In genomic region chr10:52740913-52741675, GRCh38 we compare ENCODE assay signal across 9 cellular contexts. TPM values are rescaled to one million over a fixed set of nuclear protein-coding genes. Genes with fewer than 3 reads are reported as not detected.
DNase-seq lines count a peak whose midpoint lies in the region; ATAC-seq, FAIRE-seq and TF ChIP-seq lines count a peak whose summit lies in the region.
"Had no signal": no experiment of that assay in that cellular context is flagged by ENCODE, and none has a peak within 500 bp of the region (broad histone marks: within the 10 kb centered on the region; RNA-seq: fewer than 3 reads in every experiment).

No MANE protein-coding gene starts in this region.

- TF ChIP-seq CTCF in 22Rv1 (IDR thresholded peaks at IDR 0.05) (peak; percentile 90), GM06990 (IDR thresholded peaks at IDR 0.05; ENCODE audit: insufficient read depth, low read length, poor library complexity, severe bottlenecking) (peak; percentile 88), astrocyte (IDR thresholded peaks at IDR 0.05; ENCODE audit: insufficient read depth, low read depth, low read length) (peak; percentile 74), keratinocyte (optimal IDR thresholded peaks at IDR 0.05 in 1 of 3, IDR thresholded peaks at IDR 0.05 in 1 of 3, conservative IDR thresholded peaks at IDR 0.05 in 1 of 3; ENCODE audit: extremely low read depth in 1 of 3, insufficient read depth in 2 of 3, low read length in 3 of 3) (peak; percentile 80 to 96 (median 92))

- H3K4me2 ChIP-seq in astrocyte (ENCODE audit: low read length) (no peak overlapping the region), keratinocyte (ENCODE audit: control insufficient read depth, extremely low read depth, insufficient read depth, low read depth, low read length) (no peak overlapping the region)

- H3K4me3 ChIP-seq in GM06990 (replicated peaks; ENCODE audit: low read depth, low read length) = no peak overlapping the region
- H3K4me3 ChIP-seq in astrocyte (ENCODE audit: insufficient read depth, low read depth, low read length) = no peak overlapping the region
- H3K4me3 ChIP-seq in keratinocyte (ENCODE audit: control insufficient read depth in 2 of 3, extremely low read depth in 1 of 3, insufficient read depth in 2 of 3, low read depth in 1 of 3, low read length in 3 of 3) = no peak overlapping the region

- no peak for DNase-seq in GM06990 (ENCODE audit: extremely low read depth, insufficient read length)
- DNase-seq in NCI-H69 (lab: John Stamatoyannopoulos, UW) = peak; percentile 23
- DNase-seq in astrocyte (ENCODE audit: low read depth) = no peak
- DNase-seq in keratinocyte (ENCODE audit: low read depth, low spot score) = no peak
- peak; percentile 72 for DNase-seq in stimulated activated CD8-positive, alpha-beta memory T cell treated with anti-CD3 and anti-CD28 coated beads, Interleukin-4, amount 100 ng/mL, for 48 hours

- H3K79me2 ChIP-seq in astrocyte (ENCODE audit: insufficient read depth, low read length) = no peaks in the 10 kb centered on the region
- no peaks in the 10 kb centered on the region for H3K79me2 ChIP-seq in keratinocyte (ENCODE audit: control insufficient read depth, insufficient read depth, low read length)

- H3K9me3 ChIP-seq in astrocyte (ENCODE audit: insufficient read depth, low read depth, low read length) (no peaks in the 10 kb centered on the region), keratinocyte (ENCODE audit: control insufficient read depth, low read depth, low read length) (no peaks in the 10 kb centered on the region)

- no peaks in the 10 kb centered on the region for H4K20me1 ChIP-seq in astrocyte (ENCODE audit: insufficient read depth, low read length)
- H4K20me1 ChIP-seq in keratinocyte (ENCODE audit: control insufficient read depth, extremely low read depth, insufficient read depth, low read length) = no peaks in the 10 kb centered on the region

- FAIRE-seq in astrocyte (lab: Jason Lieb, UNC) = no peak
- peak; percentile 29 for FAIRE-seq in keratinocyte (lab: Jason Lieb, UNC)

- H3K27me3 ChIP-seq in GM06990 (replicated peaks; ENCODE audit: control insufficient read depth, insufficient read depth, low read length) = no peaks in the 10 kb centered on the region; the same call in 1 of the 2 replicates
- H3K27me3 ChIP-seq in astrocyte (ENCODE audit: insufficient read depth, low read length) = no peaks in the 10 kb centered on the region
- no peaks in the 10 kb centered on the region for H3K27me3 ChIP-seq in keratinocyte (ENCODE audit: control insufficient read depth, extremely low read depth, insufficient read depth, low read length)

- H3K4me1 Mint-ChIP-seq in astrocyte (ENCODE audit: low read depth, unreplicated experiment) = peaks cover 2% of the 10 kb centered on the region

- H3K9ac ChIP-seq in astrocyte (ENCODE audit: low read length) (no peak overlapping the region), keratinocyte (ENCODE audit: control insufficient read depth, extremely low read depth, insufficient read depth, low read length) (no peak overlapping the region)

- H3K4me1 ChIP-seq in astrocyte (ENCODE audit: insufficient read depth, low read length) (no peaks in the 10 kb centered on the region), keratinocyte (ENCODE audit: control insufficient read depth, extremely low read depth, insufficient read depth, low read length) (no peaks in the 10 kb centered on the region)

- H3K27me3 Mint-ChIP-seq in astrocyte (ENCODE audit: low read depth, unreplicated experiment) = no peaks in the 10 kb centered on the region

- no peak overlapping the region for H3K4me3 Mint-ChIP-seq in astrocyte (ENCODE audit: unreplicated experiment)

- H3K27ac Mint-ChIP-seq in astrocyte (ENCODE audit: unreplicated experiment) = no peak overlapping the region

- H3K9me3 Mint-ChIP-seq in astrocyte (ENCODE audit: unreplicated experiment) = no peaks in the 10 kb centered on the region

- H3K27ac ChIP-seq in 22Rv1 (no peak overlapping the region), astrocyte (ENCODE audit: low read depth, low read length) (no peak overlapping the region), keratinocyte (ENCODE audit: control insufficient read depth, insufficient read depth, low read length) (no peak overlapping the region)
- H3K27ac ChIP-seq: epithelial cell of prostate had no signal

- dilution Hi-C loops in keratinocyte (cut with MboI; ENCODE audit: extremely low pct_ligation_motif_present, low sequenced_read_pairs) = no loop called here

- H2AFZ ChIP-seq in astrocyte (ENCODE audit: low read depth, low read length) = no peak overlapping the region
- no peak overlapping the region for H2AFZ ChIP-seq in keratinocyte (ENCODE audit: control insufficient read depth, low read length)

- peak; percentile 60 for ATAC-seq in HG02678 (IDR thresholded peaks at IDR 0.05; ENCODE audit: unreplicated experiment)
- no peak for ATAC-seq in HG02938 (IDR thresholded peaks at IDR 0.05; ENCODE audit: unreplicated experiment)

- H3K36me3 ChIP-seq in GM06990 (ENCODE audit: control insufficient read depth, insufficient read depth, low read length) (no peaks in the 10 kb centered on the region), astrocyte (ENCODE audit: insufficient read depth, low read length) (no peaks in the 10 kb centered on the region), keratinocyte (ENCODE audit: control insufficient read depth in 2 of 2, extremely low read depth in 1 of 2, insufficient read depth in 2 of 2, low read length in 2 of 2) (no peaks in the 10 kb centered on the region)

- no peaks in the 10 kb centered on the region for H3K36me3 Mint-ChIP-seq in astrocyte (ENCODE audit: low read depth, unreplicated experiment)

- no peaks in the 10 kb centered on the region for H3K9me1 ChIP-seq in keratinocyte (ENCODE audit: control insufficient read depth, extremely low read depth, insufficient read depth, low read length)

RNA-seq across cellular contexts. Expression of gene MBL2, which starts 31.5 kb away (rescaled TPM):
- not detected in 2 replicates for total RNA-seq in astrocyte
- polyA plus RNA-seq in keratinocyte = not detected in 3 replicates
- polyA plus RNA-seq in keratinocyte (2011; ENCODE audit: low read depth) = not detected
- polyA plus RNA-seq in keratinocyte (2011; cell fraction: cytosol; rRNA removed) = not detected in 2 replicates
- not detected in 2 replicates for polyA plus RNA-seq in keratinocyte (2011; cell fraction: nucleus; rRNA removed)
- not detected in 2 replicates for polyA plus RNA-seq in keratinocyte (2012; ENCODE audit: low replicate concordance)
- not detected in 3 replicates for polyA minus RNA-seq in keratinocyte
- polyA minus RNA-seq in keratinocyte (2011; cell fraction: cytosol; rRNA and poly(A)+ RNA removed) = not detected
- polyA minus RNA-seq in keratinocyte (2011; cell fraction: nucleus; rRNA and poly(A)+ RNA removed) = not detected in 2 replicates

Comparison
In these comparisons a context has a peak if more than half of its experiments do, and no peak if none do; other contexts are left out.
1. DNase-seq: peak in NCI-H69 (single experiment) and stimulated activated CD8-positive, alpha-beta memory T cell treated with anti-CD3 and anti-CD28 coated beads, Interleukin-4, amount 100 ng/mL, for 48 hours (single experiment); none in GM06990 (single experiment), astrocyte (single experiment) and keratinocyte (single experiment).
2. Peak in every context shown above with its lines, with median percentiles within 50 percentile points of each other: CTCF ChIP-seq.